ENCODE assay signal across 8 cellular contexts in genomic region chr17:21034350-21035235, GRCh38. TPM values are rescaled to one million over a fixed set of nuclear protein-coding genes. Genes with fewer than 3 reads are reported as not detected.
DNase-seq lines count a peak whose midpoint lies in the region; ATAC-seq lines count a peak whose summit lies in the region.

No MANE protein-coding gene starts in this region.

- peak overlapping the region; percentile 49 for H3K27ac ChIP-seq in CD4-positive, alpha-beta memory T cell (ENCODE audit: low read depth, low read length)

- peaks cover 88% of the 10 kb centered on the region for H3K4me1 ChIP-seq in CD4-positive, alpha-beta memory T cell (ENCODE audit: insufficient read depth, low read length)

- peaks cover 56 to 95% (median 78%) of the 10 kb centered on the region in 4 donors for H3K4me1 Mint-ChIP-seq in CD4-positive, alpha-beta memory T cell
- peaks cover 65 to 91% (median 70%) of the 10 kb centered on the region in 3 donors for H3K4me1 Mint-ChIP-seq in naive B cell

- intact Hi-C loops in CD4-positive, alpha-beta memory T cell (cut with micrococcal nuclease): loop anchor here (1.0 kb wide), 1 partner anchor 9 kb away; the partner anchor contains the start of gene USP22

- POLR2A ChIA-PET in CD4-positive, alpha-beta memory T cell (lab: Charles Lee; ENCODE audit: partially characterized antibody): interaction anchor here (1.0 to 2.0 kb wide), 4 partner anchors 8 to 35 kb away, joined by 3 to 22 read pairs (median 5); partner anchors contain the start of gene USP22

- H3K4me3 Mint-ChIP-seq in CD4-positive, alpha-beta memory T cell: peak overlapping the region; percentile 68 to 90 (median 84)
- H3K4me3 Mint-ChIP-seq in naive B cell: peak overlapping the region; percentile 76 to 93 (median 86)

- no peaks in the 10 kb centered on the region for H3K9me3 Mint-ChIP-seq in CD4-positive, alpha-beta memory T cell
- no peaks in the 10 kb centered on the region for H3K9me3 Mint-ChIP-seq in naive B cell

- CTCF ChIA-PET in CD4-positive, alpha-beta memory T cell (lab: Charles Lee; ENCODE audit: partially characterized antibody): interaction anchor here (1.1 to 5.2 kb wide), 3 partner anchors 9 to 422 kb away, joined by 3 to 35 read pairs (median 5); partner anchors contain the start of gene USP22

- H3K36me3 Mint-ChIP-seq in CD4-positive, alpha-beta memory T cell: peaks cover 9 to 31% of the 10 kb centered on the region in 2 donors
- no peaks in the 10 kb centered on the region for H3K36me3 Mint-ChIP-seq in naive B cell

- H3K27me3 ChIP-seq in CD4-positive, alpha-beta memory T cell (ENCODE audit: insufficient read depth, low read length): no peaks in the 10 kb centered on the region

- no peaks in the 10 kb centered on the region for H3K36me3 ChIP-seq in CD4-positive, alpha-beta memory T cell (ENCODE audit: insufficient read depth, low read length)

- no peaks in the 10 kb centered on the region for H3K9me3 ChIP-seq in CD4-positive, alpha-beta memory T cell (ENCODE audit: control insufficient read depth in 1 of 2, low read length in 2 of 2)

- no peaks in the 10 kb centered on the region for H3K27me3 Mint-ChIP-seq in CD4-positive, alpha-beta memory T cell
- no peaks in the 10 kb centered on the region for H3K27me3 Mint-ChIP-seq in naive B cell

- H3K27ac Mint-ChIP-seq in CD4-positive, alpha-beta memory T cell: peak overlapping the region; percentile 81 to 95 (median 92)
- peak overlapping the region; percentile 96 to 99 (median 97) for H3K27ac Mint-ChIP-seq in naive B cell

- peak overlapping the region; percentile 6 to 46 for H3K4me3 ChIP-seq in CD4-positive, alpha-beta memory T cell (ENCODE audit: low read length in 2 of 2)

- peak; percentile 54 to 68 (median 62) for DNase-seq in CD4-positive, alpha-beta memory T cell
- DNase-seq in NAMALWA (ENCODE audit: low spot score) (peak; percentile 66), naive B cell (peak; percentile 65), hepatic stellate cell (ENCODE audit: low spot score) (no peak), kidney tubule cell (ENCODE audit: low spot score) (no peak), cortex of kidney (lab: John Stamatoyannopoulos, UW) (no peak)
- peak; percentile 65 for DNase-seq in central memory CD4-positive, alpha-beta T cell

- ATAC-seq in GM21423 (IDR thresholded peaks at IDR 0.05; ENCODE audit: unreplicated experiment): peak; percentile 63
- ATAC-seq in naive B cell (ENCODE audit: low read depth in 2 of 2): peak; percentile 90

RNA-seq across cellular contexts. Expression of gene USP22, which starts 8.2 kb away (rescaled TPM):
- 100 to 1,000 TPM; 135 to 140 TPM for total RNA-seq in CD4-positive, alpha-beta memory T cell
- polyA plus RNA-seq in CD4-positive, alpha-beta memory T cell: 10 to 100 TPM; 14.4 to 37.7 TPM
- 10 to 100 TPM; 16.5 to 53.5 (median 48.4) TPM for polyA plus RNA-seq in naive B cell (ENCODE audit: low read depth in 6 of 6)

Comparison
In these comparisons a context has a peak if more than half of its experiments do, and no peak if none do; other contexts are left out.
1. DNase-seq: peak in CD4-positive, alpha-beta memory T cell (5 of 5), NAMALWA (single experiment), central memory CD4-positive, alpha-beta T cell (single experiment) and naive B cell (single experiment); none in hepatic stellate cell (single experiment), kidney tubule cell (single experiment) and cortex of kidney (single experiment).